In the genomic region with DNA sequence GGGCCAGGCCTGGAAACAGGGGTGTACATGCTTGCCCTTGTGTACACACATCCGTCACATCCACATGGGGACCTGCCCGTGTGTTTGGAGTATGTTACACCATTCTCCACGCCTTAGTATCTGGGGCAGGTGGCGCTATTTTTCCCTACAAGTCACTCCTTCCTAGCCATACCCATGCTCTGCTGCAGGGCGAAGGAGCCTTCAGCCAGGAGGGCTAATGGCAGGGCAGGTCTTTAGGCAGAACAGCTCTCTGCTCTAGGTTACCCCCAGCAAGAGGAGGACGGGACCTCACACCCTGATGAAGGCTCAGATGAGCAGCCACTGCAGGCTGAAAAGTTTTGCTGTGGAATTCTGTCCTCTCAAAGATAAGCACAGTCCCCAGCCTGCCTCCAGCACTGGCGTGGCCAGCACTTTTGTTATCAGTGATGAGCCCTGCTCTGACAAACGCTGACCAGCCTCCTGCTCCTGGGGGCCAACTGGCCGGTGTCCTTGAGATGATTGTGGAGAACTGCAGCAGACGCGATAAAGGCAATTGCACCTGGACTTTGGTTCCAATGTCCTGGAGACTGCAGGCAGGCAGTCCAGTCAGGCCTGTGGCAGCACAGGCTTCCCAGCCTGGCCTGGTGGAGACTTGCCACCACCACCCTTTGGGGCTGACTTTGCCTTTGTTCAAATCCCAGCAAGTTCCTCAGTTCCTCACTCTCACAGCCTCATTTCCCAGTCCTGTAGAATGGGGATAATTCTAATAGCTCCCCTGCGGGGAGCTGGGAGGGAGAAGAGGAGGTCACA, we compare ENCODE assay signal across 11 cellular contexts. TPM values are rescaled to one million over a fixed set of nuclear protein-coding genes. Genes with fewer than 3 reads are reported as not detected.
DNase-seq lines count a peak whose midpoint lies in the region; ATAC-seq and TF ChIP-seq lines count a peak whose summit lies in the region.
"Had no signal": no experiment of that assay in that cellular context is flagged by ENCODE, and none has a peak within 500 bp of the region (broad histone marks: within the 10 kb centered on the region; RNA-seq: fewer than 3 reads in every experiment).

No MANE protein-coding gene starts in this region.

- peaks cover 3% of the 10 kb centered on the region for H3K36me3 Mint-ChIP-seq in glutamatergic neuron (ENCODE audit: unreplicated experiment)
- H3K36me3 Mint-ChIP-seq: CD8-positive, alpha-beta T cell had no signal

- H3K27me3 ChIP-seq in RWPE2 (ENCODE audit: insufficient read depth, poor library complexity, severe bottlenecking): no peaks in the 10 kb centered on the region
- H3K27me3 ChIP-seq in heart right ventricle: peaks cover 0 to 5% (median 0%) of the 10 kb centered on the region in 7 donors

- 37 to 41% methylated on average over 12 of the region's 12 CpGs for WGBS in heart right ventricle, 2 donors

- H3K27ac ChIP-seq in RWPE2 (ENCODE audit: poor library complexity, severe bottlenecking) (no peak overlapping the region), heart right ventricle (no peak overlapping the region)

- peak; percentile 37 for ATAC-seq in stimulated activated naive CD8-positive, alpha-beta T cell treated with anti-CD3 and anti-CD28 coated beads, Interleukin-15, Interleukin-2, amounts not matched to agents 100 U/mL and 50 U/mL, for 24 hours
- no peak for ATAC-seq in stimulated activated naive CD8-positive, alpha-beta T cell treated with anti-CD3 and anti-CD28 coated beads, Interleukin-15, amount 100 ng/mL, for 72 hours
- ATAC-seq in RWPE2 (ENCODE audit: low read depth) (no peak; the same call in 2 of the 3 replicates), heart right ventricle (peak in 7 of 8 donors; percentile 34 to 81 (median 41)), GM19463 (IDR thresholded peaks at IDR 0.05; ENCODE audit: unreplicated experiment) (no peak), HG03039 (IDR thresholded peaks at IDR 0.05; ENCODE audit: unreplicated experiment) (no peak)
- ATAC-seq: CD8-positive, alpha-beta T cell had no signal

- H3K4me1 ChIP-seq in RWPE2 (ENCODE audit: insufficient read depth, poor library complexity, severe bottlenecking) (no peaks in the 10 kb centered on the region), heart right ventricle (peaks cover 0 to 19% (median 0%) of the 10 kb centered on the region in 9 donors)

- peak; percentile 10 for TF ChIP-seq CTCF in RWPE2 (IDR thresholded peaks at IDR 0.05; ENCODE audit: poor library complexity, severe bottlenecking)
- peak in 1 of 9 donors; percentile 4 for TF ChIP-seq CTCF in heart right ventricle (IDR thresholded peaks at IDR 0.05)
- TF ChIP-seq CTCF in glutamatergic neuron (IDR thresholded peaks at IDR 0.05; ENCODE audit: partially characterized antibody, unreplicated experiment): no peak

- H3K9me3 Mint-ChIP-seq in stimulated activated naive CD8-positive, alpha-beta T cell treated with anti-CD3 and anti-CD28 coated beads, Interleukin-15, amount 100 ng/mL, for 72 hours: peaks cover 1 to 14% of the 10 kb centered on the region in 2 donors
- peaks cover 2% of the 10 kb centered on the region for H3K9me3 Mint-ChIP-seq in glutamatergic neuron (ENCODE audit: unreplicated experiment)

- H3K4me3 Mint-ChIP-seq in stimulated activated naive CD8-positive, alpha-beta T cell treated with anti-CD3 and anti-CD28 coated beads, Interleukin-15, amount 100 ng/mL, for 72 hours: no peak overlapping the region
- no peak overlapping the region for H3K4me3 Mint-ChIP-seq in glutamatergic neuron (ENCODE audit: unreplicated experiment)
- H3K4me3 Mint-ChIP-seq: CD8-positive, alpha-beta T cell; naive B cell had no signal

- DNase-seq in stimulated activated naive CD8-positive, alpha-beta T cell treated with anti-CD3 and anti-CD28 coated beads, Interleukin-15, Interleukin-2, amounts not matched to agents 100 U/mL and 50 U/mL, for 24 hours: no peak
- DNase-seq in stimulated activated naive CD8-positive, alpha-beta T cell treated with anti-CD3 and anti-CD28 coated beads, Interleukin-15, amount 100 ng/mL, for 72 hours: no peak
- DNase-seq in RWPE2 (ENCODE audit: low spot score): no peak
- DNase-seq in heart right ventricle: no peak
- DNase-seq in midbrain (lab: John Stamatoyannopoulos, UW): no peak
- DNase-seq in glutamatergic neuron: no peak
- DNase-seq: CD8-positive, alpha-beta T cell; naive B cell; NCI-H1092 had no signal

- H3K4me1 Mint-ChIP-seq in stimulated activated naive CD8-positive, alpha-beta T cell treated with anti-CD3 and anti-CD28 coated beads, Interleukin-15, amount 100 ng/mL, for 72 hours: no peaks in the 10 kb centered on the region
- H3K4me1 Mint-ChIP-seq in glutamatergic neuron (ENCODE audit: low read depth, unreplicated experiment): no peaks in the 10 kb centered on the region
- H3K4me1 Mint-ChIP-seq: naive B cell had no signal

- H3K27me3 Mint-ChIP-seq in stimulated activated naive CD8-positive, alpha-beta T cell treated with anti-CD3 and anti-CD28 coated beads, Interleukin-15, amount 100 ng/mL, for 72 hours: peaks cover 18% of the 10 kb centered on the region
- peaks cover 2% of the 10 kb centered on the region for H3K27me3 Mint-ChIP-seq in glutamatergic neuron (ENCODE audit: unreplicated experiment)

- H3K36me3 ChIP-seq in RWPE2 (ENCODE audit: low read depth) (no peaks in the 10 kb centered on the region), heart right ventricle (no peaks in the 10 kb centered on the region)

- intact Hi-C loops in heart right ventricle (cut with DNase I): loop anchor here in 3 of 10 donors (5.0 to 10.0 kb wide), 3 partner anchors 196 to 526 kb away; no protein-coding TSS in a partner anchor

- no peaks in the 10 kb centered on the region for H3K9me3 ChIP-seq in RWPE2 (ENCODE audit: severe bottlenecking)
- H3K9me3 ChIP-seq in heart right ventricle: peaks cover 0 to 6% (median 0%) of the 10 kb centered on the region in 11 donors

- H3K4me3 ChIP-seq in RWPE2 (ENCODE audit: severe bottlenecking): no peak overlapping the region
- no peak overlapping the region for H3K4me3 ChIP-seq in heart right ventricle

- no peak overlapping the region for H3K27ac Mint-ChIP-seq in stimulated activated naive CD8-positive, alpha-beta T cell treated with anti-CD3 and anti-CD28 coated beads, Interleukin-15, amount 100 ng/mL, for 72 hours
- no peak overlapping the region for H3K27ac Mint-ChIP-seq in glutamatergic neuron (ENCODE audit: unreplicated experiment)
- H3K27ac Mint-ChIP-seq: CD8-positive, alpha-beta T cell; naive B cell had no signal

RNA-seq across cellular contexts. Expression of a gene that starts 19.8 kb away (rescaled TPM):
- 1 to 10 TPM; 4.4 to 7.7 (median 6.0) TPM for total RNA-seq in heart right ventricle
- polyA plus RNA-seq in heart right ventricle: 1 to 10 TPM; 2.2 to 7.3 TPM
- total RNA-seq in glutamatergic neuron (ENCODE audit: unreplicated experiment): 4.7 TPM
- total RNA-seq: CD8-positive, alpha-beta T cell had no signal

RNA-seq across cellular contexts. Expression of a gene that starts 41.2 kb away (rescaled TPM):
- total RNA-seq in heart right ventricle: 10 to 100 TPM in 3 of 10 donors, 1 to 10 TPM in 7; 2.5 to 27.5 (median 6.3) TPM
- 10 to 100 TPM in 1 of 2 donors, 1 to 10 TPM in 1; 8.5 to 31.4 TPM for polyA plus RNA-seq in heart right ventricle
- 31.8 TPM for total RNA-seq in glutamatergic neuron (ENCODE audit: unreplicated experiment)

RNA-seq across cellular contexts. Expression of a gene that starts 46.1 kb away (rescaled TPM):
- total RNA-seq in heart right ventricle (10 to 100 TPM; 28.3 to 48.1 (median 34.8) TPM), glutamatergic neuron (ENCODE audit: unreplicated experiment) (118 TPM)
- polyA plus RNA-seq in heart right ventricle: 10 to 100 TPM; 28.2 to 42.0 TPM

Comparison
In these comparisons a context has a peak if more than half of its experiments do, and no peak if none do; other contexts are left out.
1. ATAC-seq: peak in stimulated activated naive CD8-positive, alpha-beta T cell treated with anti-CD3 and anti-CD28 coated beads, Interleukin-15, Interleukin-2, amounts not matched to agents 100 U/mL and 50 U/mL, for 24 hours (single experiment) and heart right ventricle (7 of 8); none in stimulated activated naive CD8-positive, alpha-beta T cell treated with anti-CD3 and anti-CD28 coated beads, Interleukin-15, amount 100 ng/mL, for 72 hours (single experiment), RWPE2 (single experiment), GM19463 (single experiment) and HG03039 (single experiment).